11 cellular contexts compared by ENCODE assay signal in the genomic region with DNA sequence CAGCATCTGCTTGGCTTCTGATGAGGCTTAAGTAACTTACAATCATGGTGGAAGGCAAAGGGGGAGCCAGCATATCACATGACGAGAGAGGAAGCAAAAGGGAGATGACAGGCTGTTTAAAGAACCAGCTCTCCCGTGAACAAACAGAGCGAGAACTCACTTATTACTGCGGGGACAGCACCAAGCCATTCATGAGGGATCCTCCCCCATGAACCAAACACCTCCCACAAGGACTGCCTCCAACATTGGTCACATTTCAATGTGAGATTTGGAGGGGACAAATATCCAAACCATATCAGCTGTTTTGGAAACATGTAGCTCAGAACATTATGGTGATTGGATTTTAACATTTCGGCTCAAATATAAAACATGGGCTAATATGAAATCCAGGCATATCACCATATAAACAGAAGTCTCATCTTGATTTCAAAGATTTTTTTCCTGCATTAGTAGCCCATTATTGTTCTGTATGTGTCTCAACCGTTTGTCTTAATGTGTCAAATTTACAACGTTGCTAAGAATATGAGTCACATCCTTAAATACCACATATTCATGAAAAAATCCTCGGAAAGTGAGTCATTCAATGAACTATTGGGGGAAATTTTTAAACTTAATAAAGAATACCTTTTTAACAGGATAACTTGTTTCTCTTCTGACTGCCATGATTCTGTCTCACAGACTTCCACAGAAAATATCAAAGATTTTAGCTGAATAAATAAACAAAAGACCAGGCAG.
A peak's percentile ranks its signal among the peaks of the same experiment; 100 is the strongest.
DNase-seq lines count a peak whose midpoint lies in the region; ATAC-seq, FAIRE-seq and TF ChIP-seq lines count a peak whose summit lies in the region.
"Had no signal": no experiment of that assay in that cellular context is flagged by ENCODE, and none has a peak within 500 bp of the region (broad histone marks: within the 10 kb centered on the region; RNA-seq: fewer than 3 reads in every experiment).

No MANE protein-coding gene starts in this region.

- peak overlapping the region; percentile 28 for H3K9ac ChIP-seq in keratinocyte (ENCODE audit: control insufficient read depth, extremely low read depth, insufficient read depth, low read length)

- 62% methylated on average over 8 of the region's 8 CpGs for WGBS in right cardiac atrium

- no peaks in the 10 kb centered on the region for H3K9me2 ChIP-seq in PC-9 (ENCODE audit: insufficient read depth)

- CTCF ChIA-PET in PC-9 (lab: Charles Lee): no interaction called here

- 0 out of 2 replicates have a peak, but pooled peaks cover 5% of the 10 kb centered on the region for H3F3A ChIP-seq in PC-9 (ENCODE audit: insufficient read depth, low read depth)

- peaks cover 80% of the 10 kb centered on the region for H3K4me1 Mint-ChIP-seq in HFFc6 (ENCODE audit: low read depth)
- H3K4me1 Mint-ChIP-seq: naive B cell had no signal

- H4K20me1 ChIP-seq in PC-9 (ENCODE audit: insufficient read depth) (no peaks in the 10 kb centered on the region), keratinocyte (ENCODE audit: control insufficient read depth, extremely low read depth, insufficient read depth, low read length) (no peaks in the 10 kb centered on the region)

- no TSS peak for BruUV-seq in PC-9 (replicated peaks; lab: Mats Ljungman, UMichigan)

- no peak overlapping the region; the same call in 1 of the 2 replicates for H3K4me3 ChIP-seq in GM06990 (replicated peaks; ENCODE audit: low read depth, low read length)
- H3K4me3 ChIP-seq in PC-9: no peak overlapping the region
- H3K4me3 ChIP-seq in keratinocyte (ENCODE audit: control insufficient read depth in 2 of 3, extremely low read depth in 1 of 3, insufficient read depth in 2 of 3, low read depth in 1 of 3, low read length in 3 of 3): peak overlapping the region in 2 of 3 experiments; percentile 39 to 46
- H3K4me3 ChIP-seq in MG63: no peak overlapping the region
- no peak overlapping the region for H3K4me3 ChIP-seq in right cardiac atrium (ENCODE audit: low read length)
- H3K4me3 ChIP-seq: dorsolateral prefrontal cortex had no signal

- dilution Hi-C loops in keratinocyte (cut with MboI; ENCODE audit: extremely low pct_ligation_motif_present, low sequenced_read_pairs): no loop called here

- H3K27ac ChIP-seq in PC-9 (0 out of 2 replicates have a peak overlapping the region, but pooled peaks have one; percentile 12), keratinocyte (ENCODE audit: control insufficient read depth, insufficient read depth, low read length) (peak overlapping the region; percentile 75), right cardiac atrium (ENCODE audit: low read length) (no peak overlapping the region)
- H3K27ac ChIP-seq: dorsolateral prefrontal cortex had no signal

- H3K9me3 Mint-ChIP-seq in HFFc6: no peaks in the 10 kb centered on the region

- H3K4me2 ChIP-seq in PC-9 (peak overlapping the region; percentile 16; the same call in 1 of the 2 replicates), keratinocyte (ENCODE audit: control insufficient read depth, extremely low read depth, insufficient read depth, low read depth, low read length) (peak overlapping the region; percentile 65)

- POLR2A ChIA-PET in PC-9 (lab: Charles Lee; ENCODE audit: unreplicated experiment): no interaction called here

- no peaks in the 10 kb centered on the region for H3K36me3 ChIP-seq in GM06990 (ENCODE audit: control insufficient read depth, insufficient read depth, low read length)
- no peaks in the 10 kb centered on the region for H3K36me3 ChIP-seq in PC-9 (ENCODE audit: low read depth)
- H3K36me3 ChIP-seq in keratinocyte (ENCODE audit: control insufficient read depth in 2 of 2, extremely low read depth in 1 of 2, insufficient read depth in 2 of 2, low read length in 2 of 2): no peaks in the 10 kb centered on the region
- H3K36me3 ChIP-seq in MG63: no peaks in the 10 kb centered on the region

- no peaks in the 10 kb centered on the region for H3K9me1 ChIP-seq in keratinocyte (ENCODE audit: control insufficient read depth, extremely low read depth, insufficient read depth, low read length)

- H3K27me3 Mint-ChIP-seq in HFFc6 (ENCODE audit: insufficient read depth): no peaks in the 10 kb centered on the region

- H3K36me3 Mint-ChIP-seq in HFFc6 (ENCODE audit: low read depth): 0 out of 2 replicates have a peak, but pooled peaks cover 5% of the 10 kb centered on the region
- H3K36me3 Mint-ChIP-seq: naive B cell had no signal

- H2AFZ ChIP-seq in PC-9 (no peak overlapping the region), keratinocyte (ENCODE audit: control insufficient read depth, low read length) (peak overlapping the region; percentile 63)

- H3K4me1 ChIP-seq in PC-9 (replicated peaks; ENCODE audit: insufficient read depth) (peaks cover 39% of the 10 kb centered on the region), keratinocyte (ENCODE audit: control insufficient read depth, extremely low read depth, insufficient read depth, low read length) (peaks cover 77% of the 10 kb centered on the region), right cardiac atrium (ENCODE audit: control insufficient read depth, insufficient read depth, low read length) (no peaks in the 10 kb centered on the region)

- intact Hi-C loops in PC-9 (cut with micrococcal nuclease; ENCODE audit: unreplicated experiment) (loop anchor here (5.0 kb wide), 2 partner anchors 113 to 897 kb away; a partner anchor contains a TSS), right cardiac atrium (cut with DNase I) (no loop called here)

- H3K27me3 ChIP-seq in GM06990 (replicated peaks; ENCODE audit: control insufficient read depth, insufficient read depth, low read length) (no peaks in the 10 kb centered on the region), PC-9 (ENCODE audit: insufficient read depth, low read depth) (no peaks in the 10 kb centered on the region), keratinocyte (ENCODE audit: control insufficient read depth, extremely low read depth, insufficient read depth, low read length) (no peaks in the 10 kb centered on the region), MG63 (no peaks in the 10 kb centered on the region), right cardiac atrium (ENCODE audit: control insufficient read depth, insufficient read depth) (no peaks in the 10 kb centered on the region)

- peak; percentile 83 for FAIRE-seq in keratinocyte (lab: Jason Lieb, UNC)

- H3K9me3 ChIP-seq in PC-9 (ENCODE audit: insufficient read depth, low read depth): no peaks in the 10 kb centered on the region
- H3K9me3 ChIP-seq in keratinocyte (ENCODE audit: control insufficient read depth, low read depth, low read length): no peaks in the 10 kb centered on the region
- H3K9me3 ChIP-seq in MG63: peaks cover 8% of the 10 kb centered on the region; the same call in 1 of the 2 replicates
- no peaks in the 10 kb centered on the region for H3K9me3 ChIP-seq in right cardiac atrium (ENCODE audit: control insufficient read depth, low read length)

- DNase-seq in GM06990 (ENCODE audit: extremely low read depth, insufficient read length) (peak; percentile 66), HFFc6 (peak; percentile 82), PC-9 (peak in 1 of 2 experiments; percentile 70), keratinocyte (ENCODE audit: low read depth, low spot score) (no peak), MG63 (no peak), right cardiac atrium (no peak), NCI-H82 treated with DMSO at 0.1 percent for 48 hours (lab: John Stamatoyannopoulos, UW; ENCODE audit: unreplicated experiment) (no peak)
- no peak for DNase-seq in stimulated activated CD8-positive, alpha-beta memory T cell treated with anti-CD3 and anti-CD28 coated beads, Interleukin-4, amount 100 ng/mL, for 48 hours
- DNase-seq: dorsolateral prefrontal cortex; naive B cell; stimulated activated naive CD4-positive, alpha-beta T cell treated with Interleukin-2 at 50 U/mL for 16 hours had no signal

- H3K4me3 Mint-ChIP-seq in HFFc6: peak overlapping the region; percentile 67
- H3K4me3 Mint-ChIP-seq: naive B cell had no signal

- no peak for ATAC-seq in right cardiac atrium

- peak overlapping the region; percentile 79 for H3K27ac Mint-ChIP-seq in HFFc6
- H3K27ac Mint-ChIP-seq: naive B cell had no signal

- H3K79me2 ChIP-seq in PC-9 (ENCODE audit: low read depth): no peaks in the 10 kb centered on the region
- no peaks in the 10 kb centered on the region for H3K79me2 ChIP-seq in keratinocyte (ENCODE audit: control insufficient read depth, insufficient read depth, low read length)

- TF ChIP-seq CTCF in GM06990 (IDR thresholded peaks at IDR 0.05; ENCODE audit: insufficient read depth, low read length, poor library complexity, severe bottlenecking) (no peak), HFFc6 (IDR thresholded peaks at IDR 0.05) (no peak), PC-9 (conservative IDR thresholded peaks at IDR 0.05) (no peak), keratinocyte (optimal IDR thresholded peaks at IDR 0.05 in 1 of 3, IDR thresholded peaks at IDR 0.05 in 1 of 3, conservative IDR thresholded peaks at IDR 0.05 in 1 of 3; ENCODE audit: extremely low read depth in 1 of 3, insufficient read depth in 2 of 3, low read length in 3 of 3) (no peak)

Comparison
In these comparisons a context has a peak if more than half of its experiments do, and no peak if none do; other contexts are left out.
1. DNase-seq: peak in GM06990 (single experiment) and HFFc6 (single experiment); none in keratinocyte (single experiment), MG63 (single experiment), right cardiac atrium (0 of 3), stimulated activated CD8-positive, alpha-beta memory T cell treated with anti-CD3 and anti-CD28 coated beads, Interleukin-4, amount 100 ng/mL, for 48 hours (single experiment) and NCI-H82 treated with DMSO at 0.1 percent for 48 hours (single experiment).
2. H3K4me3 ChIP-seq: peak in keratinocyte (2 of 3); none in GM06990 (single experiment), PC-9 (single experiment), MG63 (single experiment) and right cardiac atrium (single experiment).